In genomic region chr1:192527950-192528349, GRCh38 we compare ENCODE assay signal across 2 cellular contexts.
TF ChIP-seq lines count a peak whose summit lies in the region.

No MANE protein-coding gene starts in this region.

TF ChIP-seq in SK-N-SH, 30 proteins besides CTCF, POLR2A, EP300 and RAD21 (continued from another document):
- TF ChIP-seq, protein P1, sequence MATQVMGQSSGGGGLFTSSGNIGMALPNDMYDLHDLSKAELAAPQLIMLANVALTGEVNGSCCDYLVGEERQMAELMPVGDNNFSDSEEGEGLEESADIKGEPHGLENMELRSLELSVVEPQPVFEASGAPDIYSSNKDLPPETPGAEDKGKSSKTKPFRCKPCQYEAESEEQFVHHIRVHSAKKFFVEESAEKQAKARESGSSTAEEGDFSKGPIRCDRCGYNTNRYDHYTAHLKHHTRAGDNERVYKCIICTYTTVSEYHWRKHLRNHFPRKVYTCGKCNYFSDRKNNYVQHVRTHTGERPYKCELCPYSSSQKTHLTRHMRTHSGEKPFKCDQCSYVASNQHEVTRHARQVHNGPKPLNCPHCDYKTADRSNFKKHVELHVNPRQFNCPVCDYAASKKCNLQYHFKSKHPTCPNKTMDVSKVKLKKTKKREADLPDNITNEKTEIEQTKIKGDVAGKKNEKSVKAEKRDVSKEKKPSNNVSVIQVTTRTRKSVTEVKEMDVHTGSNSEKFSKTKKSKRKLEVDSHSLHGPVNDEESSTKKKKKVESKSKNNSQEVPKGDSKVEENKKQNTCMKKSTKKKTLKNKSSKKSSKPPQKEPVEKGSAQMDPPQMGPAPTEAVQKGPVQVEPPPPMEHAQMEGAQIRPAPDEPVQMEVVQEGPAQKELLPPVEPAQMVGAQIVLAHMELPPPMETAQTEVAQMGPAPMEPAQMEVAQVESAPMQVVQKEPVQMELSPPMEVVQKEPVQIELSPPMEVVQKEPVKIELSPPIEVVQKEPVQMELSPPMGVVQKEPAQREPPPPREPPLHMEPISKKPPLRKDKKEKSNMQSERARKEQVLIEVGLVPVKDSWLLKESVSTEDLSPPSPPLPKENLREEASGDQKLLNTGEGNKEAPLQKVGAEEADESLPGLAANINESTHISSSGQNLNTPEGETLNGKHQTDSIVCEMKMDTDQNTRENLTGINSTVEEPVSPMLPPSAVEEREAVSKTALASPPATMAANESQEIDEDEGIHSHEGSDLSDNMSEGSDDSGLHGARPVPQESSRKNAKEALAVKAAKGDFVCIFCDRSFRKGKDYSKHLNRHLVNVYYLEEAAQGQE (IDR thresholded peaks at IDR 0.05; ENCODE audit: low read depth, low read length) = no peak
- no peak for TF ChIP-seq TCF12 (IDR thresholded peaks at IDR 0.05)
- TF ChIP-seq GATA2 (CRISPR knock-in tag; IDR thresholded peaks at IDR 0.05) = no peak
- no peak for TF ChIP-seq RFX5 (IDR thresholded peaks at IDR 0.05; ENCODE audit: low read length)
- no peak for TF ChIP-seq ZBTB33 (IDR thresholded peaks at IDR 0.05; ENCODE audit: borderline replicate concordance, low read depth)
- TF ChIP-seq CHD2 (IDR thresholded peaks at IDR 0.05; ENCODE audit: low read length, partially characterized antibody) = no peak

TF ChIP-seq in SK-N-SH treated with all-trans-retinoic acid at 6 μM for 48 hours, 23 proteins besides CTCF, POLR2A, EP300 and RAD21 (continued from another document):
- TF ChIP-seq, protein P2, sequence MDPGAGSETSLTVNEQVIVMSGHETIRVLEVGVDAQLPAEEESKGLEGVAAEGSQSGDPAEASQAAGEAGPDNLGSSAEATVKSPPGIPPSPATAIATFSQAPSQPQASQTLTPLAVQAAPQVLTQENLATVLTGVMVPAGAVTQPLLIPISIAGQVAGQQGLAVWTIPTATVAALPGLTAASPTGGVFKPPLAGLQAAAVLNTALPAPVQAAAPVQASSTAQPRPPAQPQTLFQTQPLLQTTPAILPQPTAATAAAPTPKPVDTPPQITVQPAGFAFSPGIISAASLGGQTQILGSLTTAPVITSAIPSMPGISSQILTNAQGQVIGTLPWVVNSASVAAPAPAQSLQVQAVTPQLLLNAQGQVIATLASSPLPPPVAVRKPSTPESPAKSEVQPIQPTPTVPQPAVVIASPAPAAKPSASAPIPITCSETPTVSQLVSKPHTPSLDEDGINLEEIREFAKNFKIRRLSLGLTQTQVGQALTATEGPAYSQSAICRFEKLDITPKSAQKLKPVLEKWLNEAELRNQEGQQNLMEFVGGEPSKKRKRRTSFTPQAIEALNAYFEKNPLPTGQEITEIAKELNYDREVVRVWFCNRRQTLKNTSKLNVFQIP (CRISPR knock-in tag; IDR thresholded peaks at IDR 0.05; ENCODE audit: borderline replicate concordance, low read depth) = no peak
- TF ChIP-seq RARB (CRISPR knock-in tag; IDR thresholded peaks at IDR 0.05) = no peak
- TF ChIP-seq ZNF565 (CRISPR knock-in tag; conservative IDR thresholded peaks at IDR 0.05; ENCODE audit: low read depth) = no peak
- no peak for TF ChIP-seq ZNF8 (CRISPR knock-in tag; IDR thresholded peaks at IDR 0.05)
- TF ChIP-seq CSRNP3 (CRISPR knock-in tag; IDR thresholded peaks at IDR 0.05) = no peak
- TF ChIP-seq, protein P3, sequence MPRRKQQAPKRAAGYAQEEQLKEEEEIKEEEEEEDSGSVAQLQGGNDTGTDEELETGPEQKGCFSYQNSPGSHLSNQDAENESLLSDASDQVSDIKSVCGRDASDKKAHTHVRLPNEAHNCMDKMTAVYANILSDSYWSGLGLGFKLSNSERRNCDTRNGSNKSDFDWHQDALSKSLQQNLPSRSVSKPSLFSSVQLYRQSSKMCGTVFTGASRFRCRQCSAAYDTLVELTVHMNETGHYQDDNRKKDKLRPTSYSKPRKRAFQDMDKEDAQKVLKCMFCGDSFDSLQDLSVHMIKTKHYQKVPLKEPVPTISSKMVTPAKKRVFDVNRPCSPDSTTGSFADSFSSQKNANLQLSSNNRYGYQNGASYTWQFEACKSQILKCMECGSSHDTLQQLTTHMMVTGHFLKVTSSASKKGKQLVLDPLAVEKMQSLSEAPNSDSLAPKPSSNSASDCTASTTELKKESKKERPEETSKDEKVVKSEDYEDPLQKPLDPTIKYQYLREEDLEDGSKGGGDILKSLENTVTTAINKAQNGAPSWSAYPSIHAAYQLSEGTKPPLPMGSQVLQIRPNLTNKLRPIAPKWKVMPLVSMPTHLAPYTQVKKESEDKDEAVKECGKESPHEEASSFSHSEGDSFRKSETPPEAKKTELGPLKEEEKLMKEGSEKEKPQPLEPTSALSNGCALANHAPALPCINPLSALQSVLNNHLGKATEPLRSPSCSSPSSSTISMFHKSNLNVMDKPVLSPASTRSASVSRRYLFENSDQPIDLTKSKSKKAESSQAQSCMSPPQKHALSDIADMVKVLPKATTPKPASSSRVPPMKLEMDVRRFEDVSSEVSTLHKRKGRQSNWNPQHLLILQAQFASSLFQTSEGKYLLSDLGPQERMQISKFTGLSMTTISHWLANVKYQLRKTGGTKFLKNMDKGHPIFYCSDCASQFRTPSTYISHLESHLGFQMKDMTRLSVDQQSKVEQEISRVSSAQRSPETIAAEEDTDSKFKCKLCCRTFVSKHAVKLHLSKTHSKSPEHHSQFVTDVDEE (CRISPR knock-in tag; IDR thresholded peaks at IDR 0.05) = no peak
- no peak for TF ChIP-seq BACH2 (CRISPR knock-in tag; IDR thresholded peaks at IDR 0.05; ENCODE audit: borderline replicate concordance)
- no peak for TF ChIP-seq ZC3H10 (CRISPR knock-in tag; IDR thresholded peaks at IDR 0.05)
- TF ChIP-seq ZFP3 (CRISPR knock-in tag; IDR thresholded peaks at IDR 0.05) = no peak
- TF ChIP-seq SNAI2 (CRISPR knock-in tag; IDR thresholded peaks at IDR 0.05) = no peak
- TF ChIP-seq ZFP30 (CRISPR knock-in tag; IDR thresholded peaks at IDR 0.05) = no peak
- TF ChIP-seq PPARA (CRISPR knock-in tag; IDR thresholded peaks at IDR 0.05; ENCODE audit: borderline replicate concordance) = no peak
